In genomic region chr4:88178633-88179231, GRCh38 we compare ENCODE assay signal across 20 cellular contexts. TPM values are rescaled to one million over a fixed set of nuclear protein-coding genes. Genes with fewer than 3 reads are reported as not detected.
DNase-seq lines count a peak whose midpoint lies in the region; ATAC-seq and TF ChIP-seq lines count a peak whose summit lies in the region.
"Had no signal": no experiment of that assay in that cellular context is flagged by ENCODE, and none has a peak within 500 bp of the region (broad histone marks: within the 10 kb centered on the region; RNA-seq: fewer than 3 reads in every experiment).

No MANE protein-coding gene starts in this region.

- peak overlapping the region; percentile 91 for H2BK120ac ChIP-seq in trophoblast cell (ENCODE audit: insufficient read depth, low read length, poor library complexity)

- H3K9me3 Mint-ChIP-seq in HFFc6 = no peaks in the 10 kb centered on the region
- H3K9me3 Mint-ChIP-seq: effector memory CD8-positive, alpha-beta T cell; natural killer cell treated with Interleukin-12 subunit alpha and Interleukin-12 subunit beta and Interleukin-15 and Interleukin-18, amount 100 ng/mL, for 72 hours had no signal

- H3K27me3 ChIP-seq in Panc1 (ENCODE audit: control insufficient read depth, insufficient read depth, low read length) = no peaks in the 10 kb centered on the region
- no peaks in the 10 kb centered on the region for H3K27me3 ChIP-seq in foreskin keratinocyte
- H3K27me3 ChIP-seq in trophoblast cell (ENCODE audit: insufficient read depth, low read length) = no peaks in the 10 kb centered on the region
- H3K27me3 ChIP-seq: Peyer's patch had no signal

- H2AFZ ChIP-seq in trophoblast cell (ENCODE audit: insufficient read depth, low read length, poor library complexity) = peak overlapping the region; percentile 8

- H3K79me2 ChIP-seq in trophoblast cell (ENCODE audit: control insufficient read depth, insufficient read depth, low read length, poor library complexity) = no peaks in the 10 kb centered on the region

- H3K4ac ChIP-seq in trophoblast cell (ENCODE audit: low read depth, low read length) = peak overlapping the region; percentile 35

- H2AK5ac ChIP-seq in trophoblast cell (ENCODE audit: low read length) = peak overlapping the region; percentile 21

- H3K4me3 ChIP-seq in Panc1 (ENCODE audit: low read depth in 2 of 2, low read length in 2 of 2) = no peak overlapping the region
- no peak overlapping the region for H3K4me3 ChIP-seq in trophoblast cell (ENCODE audit: low read depth, low read length)
- H3K4me3 ChIP-seq: Peyer's patch had no signal

- peak overlapping the region; percentile 22 for H4K12ac ChIP-seq in trophoblast cell (ENCODE audit: low read depth, low read length)

- H3K27ac Mint-ChIP-seq in HFFc6 = peak overlapping the region; percentile 72
- H3K27ac Mint-ChIP-seq: activated CD4-positive, alpha-beta memory T cell treated with anti-CD3 and anti-CD28 coated beads, Interleukin-2, amount 10 ng/mL, durations not matched to agents 7 days and 5 days; activated naive CD8-positive, alpha-beta T cell treated with anti-CD3 and anti-CD28 coated beads, Interleukin-2, amount 10 ng/mL, durations not matched to agents 7 days and 5 days; effector memory CD8-positive, alpha-beta T cell; natural killer cell treated with Interleukin-12 subunit alpha and Interleukin-12 subunit beta and Interleukin-15 and Interleukin-18, amount 100 ng/mL, for 72 hours had no signal

- ATAC-seq in Panc1 (0 out of 2 replicates have a peak, but pooled peaks have one; percentile 42), foreskin keratinocyte (peak; percentile 56), left lobe of liver (no peak)

- no peak overlapping the region for H3K4me3 Mint-ChIP-seq in HFFc6
- H3K4me3 Mint-ChIP-seq: activated CD4-positive, alpha-beta memory T cell treated with anti-CD3 and anti-CD28 coated beads, Interleukin-2, amount 10 ng/mL, durations not matched to agents 7 days and 5 days; activated naive CD8-positive, alpha-beta T cell treated with anti-CD3 and anti-CD28 coated beads, Interleukin-2, amount 10 ng/mL, durations not matched to agents 7 days and 5 days; central memory CD8-positive, alpha-beta T cell; effector memory CD8-positive, alpha-beta T cell; natural killer cell treated with Interleukin-12 subunit alpha and Interleukin-12 subunit beta and Interleukin-15 and Interleukin-18, amount 100 ng/mL, for 72 hours had no signal

- BruUV-seq in Panc1 (replicated peaks; lab: Mats Ljungman, UMichigan) = no TSS peak

- H3K27ac ChIP-seq in Panc1 (ENCODE audit: low read length) (no peak overlapping the region), foreskin keratinocyte (no peak overlapping the region), trophoblast cell (ENCODE audit: low read depth, low read length) (peak overlapping the region; percentile 61)

- no peak overlapping the region for H3K4me2 ChIP-seq in trophoblast cell (ENCODE audit: low read length)

- H3K36me3 Mint-ChIP-seq in HFFc6 (ENCODE audit: low read depth) = 0 out of 2 replicates have a peak, but pooled peaks cover 10% of the 10 kb centered on the region

- H3K27me3 Mint-ChIP-seq in HFFc6 (ENCODE audit: insufficient read depth) = peaks cover 7% of the 10 kb centered on the region
- H3K27me3 Mint-ChIP-seq: natural killer cell treated with Interleukin-12 subunit alpha and Interleukin-12 subunit beta and Interleukin-15 and Interleukin-18, amount 100 ng/mL, for 72 hours had no signal

- TF ChIP-seq CTCF in HFFc6 (IDR thresholded peaks at IDR 0.05) (no peak), Panc1 (IDR thresholded peaks at IDR 0.05) (no peak), foreskin keratinocyte (conservative IDR thresholded peaks at IDR 0.05) (no peak)

- peak overlapping the region; percentile 71 for H2BK5ac ChIP-seq in trophoblast cell (ENCODE audit: low read depth, low read length, poor library complexity)

- intact Hi-C loops in Panc1 (cut with micrococcal nuclease; ENCODE audit: unreplicated experiment) = no loop called here

- H3K9ac ChIP-seq in trophoblast cell (ENCODE audit: low read length) = no peak overlapping the region

- H3K18ac ChIP-seq in trophoblast cell (ENCODE audit: low read length) = peak overlapping the region; percentile 62

- H4K8ac ChIP-seq in trophoblast cell (ENCODE audit: low read depth, low read length) = peak overlapping the region; percentile 40

- no CpG with 5 or more reads among the region's 2 CpGs for WGBS in trophoblast cell (ENCODE audit: extremely low coverage, insufficient coverage, insufficient read length)

- CTCF ChIA-PET in Panc1 (lab: Charles Lee) = no interaction called here

- POLR2A ChIA-PET in Panc1 (lab: Charles Lee) = no interaction called here

- H4K91ac ChIP-seq in trophoblast cell (ENCODE audit: low read depth, low read length) = peak overlapping the region; percentile 84

- no peaks in the 10 kb centered on the region for H3K9me3 ChIP-seq in Panc1 (ENCODE audit: control insufficient read depth, insufficient read depth, low read depth, low read length)
- H3K9me3 ChIP-seq in trophoblast cell (ENCODE audit: insufficient read depth, low read depth, low read length) = no peaks in the 10 kb centered on the region
- H3K9me3 ChIP-seq: Peyer's patch had no signal

- H3K79me1 ChIP-seq in trophoblast cell (ENCODE audit: low read length) = peaks cover 13% of the 10 kb centered on the region

- peaks cover 13% of the 10 kb centered on the region for H3K4me1 Mint-ChIP-seq in HFFc6 (ENCODE audit: low read depth)
- H3K4me1 Mint-ChIP-seq: central memory CD8-positive, alpha-beta T cell had no signal

- no peak overlapping the region for H3K23ac ChIP-seq in trophoblast cell (ENCODE audit: low read length)

- peak overlapping the region; percentile 69 for H3K14ac ChIP-seq in trophoblast cell (ENCODE audit: low read length)

- DNase-seq in HFFc6 = no peak
- DNase-seq in Panc1 (ENCODE audit: low read depth, low spot score) = no peak
- peak; percentile 30 to 54 for DNase-seq in foreskin keratinocyte
- no peak for DNase-seq in trophoblast cell
- no peak for DNase-seq in left lobe of liver (ENCODE audit: low spot score)
- DNase-seq in NCI-H748 treated with DMSO at 0.1 percent for 48 hours (lab: John Stamatoyannopoulos, UW) = no peak
- no peak for DNase-seq in GDM1 (lab: John Stamatoyannopoulos, UW)
- DNase-seq in DMS 273 (lab: John Stamatoyannopoulos, UW; ENCODE audit: unreplicated experiment) = no peak
- DNase-seq: activated CD4-positive, alpha-beta memory T cell treated with anti-CD3 and anti-CD28 coated beads, Interleukin-2, amount 10 ng/mL, durations not matched to agents 7 days and 5 days; activated naive CD8-positive, alpha-beta T cell treated with anti-CD3 and anti-CD28 coated beads, Interleukin-2, amount 10 ng/mL, durations not matched to agents 7 days and 5 days; activated T-cell treated with anti-CD3 and anti-CD28 coated beads, Interleukin-2, amount 50 U/mL, for 48 hours; effector memory CD8-positive, alpha-beta T cell; GOT3; NCI-H69; retina; stimulated activated CD4-positive, alpha-beta T cell treated with anti-CD3 and anti-CD28 coated beads, Interleukin-1b, Interleukin-23, amount 100 ng/mL, for 48 hours; SW 1271 had no signal

- in situ Hi-C loops in Panc1 (cut with HindIII; ENCODE audit: low pct_unique_long_range_greater_than_20kb, low sequenced_read_pairs) = no loop called here

- H3K4me1 ChIP-seq in Panc1 (ENCODE audit: control insufficient read depth, insufficient read depth, low read length) = no peaks in the 10 kb centered on the region
- peaks cover 22% of the 10 kb centered on the region for H3K4me1 ChIP-seq in foreskin keratinocyte
- H3K4me1 ChIP-seq in trophoblast cell (ENCODE audit: control insufficient read depth in 1 of 2, insufficient read depth in 2 of 2, low read length in 2 of 2) = peaks cover 15 to 17% of the 10 kb centered on the region in 2 experiments

- peak overlapping the region; percentile 63 for H2BK12ac ChIP-seq in trophoblast cell (ENCODE audit: low read length)

- H3K36me3 ChIP-seq in Panc1 (ENCODE audit: control insufficient read depth, insufficient read depth, low read length) (no peaks in the 10 kb centered on the region), trophoblast cell (ENCODE audit: control insufficient read depth in 1 of 2, insufficient read depth in 2 of 2, low read length in 2 of 2) (no peaks in the 10 kb centered on the region)
- H3K36me3 ChIP-seq: Peyer's patch had no signal

RNA-seq across cellular contexts. Expression of gene ABCG2, which starts 20.3 kb away (rescaled TPM):
- under 1 TPM; 0.10 to 0.33 (median 0.13) TPM for total RNA-seq in HFFc6 (2021; fragmentation: NEBNext Ultra II Directional; extraction: Animal tissue kit (Norgen Biotek cat#: 25700))
- 63.3 TPM for total RNA-seq in Panc1 (2021; ENCODE audit: unreplicated experiment)
- polyA plus RNA-seq in Panc1 (2012; ENCODE audit: insufficient read length) = 15.7 TPM
- total RNA-seq in foreskin keratinocyte = 2.2 and 4.5 TPM in 2 replicates
- polyA plus RNA-seq in foreskin keratinocyte = 0.76 and 1.5 TPM in 2 replicates
- 35.7 and 36.7 TPM in 2 replicates for polyA plus RNA-seq in trophoblast cell (2013)
- 7.2 TPM for total RNA-seq in left lobe of liver

Comparison
In these comparisons a context has a peak if more than half of its experiments do, and no peak if none do; other contexts are left out.
1. DNase-seq: peak in foreskin keratinocyte (2 of 2); none in HFFc6 (single experiment), Panc1 (single experiment), trophoblast cell (0 of 2), left lobe of liver (single experiment), NCI-H748 treated with DMSO at 0.1 percent for 48 hours (single experiment), GDM1 (single experiment) and DMS 273 (single experiment).